ENCODE assay signal across 10 cellular contexts in the genomic region with DNA sequence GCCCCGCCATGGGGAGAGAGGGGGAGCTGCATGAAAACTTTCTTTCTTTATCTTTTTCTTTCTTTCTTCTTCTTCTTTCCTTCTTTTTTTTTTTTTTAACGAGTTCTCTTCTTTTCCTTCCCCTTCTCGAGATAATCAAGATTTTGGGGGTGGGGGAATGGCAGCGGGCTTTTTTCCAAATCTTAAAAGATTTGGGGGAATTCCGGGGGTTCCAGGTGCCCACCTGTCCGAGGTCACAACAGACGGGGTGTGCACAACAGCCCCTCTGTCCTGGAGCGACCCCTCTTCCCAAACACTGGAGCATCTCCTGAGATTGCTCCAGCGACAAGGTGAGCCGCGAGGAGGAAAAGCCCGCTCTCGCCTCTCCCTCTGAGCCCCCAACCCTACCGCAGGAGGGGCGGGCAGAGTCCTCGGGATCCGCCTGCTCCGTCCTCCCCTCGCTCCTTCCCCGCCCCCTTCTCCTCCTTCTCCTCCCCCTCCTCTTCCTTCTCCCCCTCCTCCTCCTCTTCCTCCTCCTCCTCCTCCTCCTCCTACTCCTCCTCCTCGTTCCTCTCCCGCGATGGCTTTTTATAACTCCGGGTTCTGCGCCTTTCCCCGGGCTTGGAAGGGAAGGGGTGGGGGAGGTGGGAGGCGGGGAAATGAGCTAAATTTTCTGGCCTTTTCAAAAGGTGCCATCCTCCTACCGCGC. TPM values are rescaled to one million over a fixed set of nuclear protein-coding genes. Genes with fewer than 3 reads are reported as not detected.
DNase-seq lines count a peak whose midpoint lies in the region; FAIRE-seq and TF ChIP-seq lines count a peak whose summit lies in the region.
"Had no signal": no experiment of that assay in that cellular context is flagged by ENCODE, and none has a peak within 500 bp of the region (broad histone marks: within the 10 kb centered on the region; RNA-seq: fewer than 3 reads in every experiment).

No MANE protein-coding gene starts in this region.

- H3K4me3 ChIP-seq in BE2C (ENCODE audit: low read depth, low read length) = peak overlapping the region; percentile 79
- H3K4me3 ChIP-seq in esophagus muscularis mucosa = peak overlapping the region; percentile 71 to 77 (median 73)
- H3K4me3 ChIP-seq in small intestine (ENCODE audit: low read depth in 1 of 2, low read length in 2 of 2) = peak overlapping the region in 1 of 2 donors; percentile 7

- no peak overlapping the region for H3K27ac Mint-ChIP-seq in osteocyte (ENCODE audit: unreplicated experiment)
- H3K27ac Mint-ChIP-seq: activated naive CD8-positive, alpha-beta T cell treated with anti-CD3 and anti-CD28 coated beads, Interleukin-2, amount 10 ng/mL, durations not matched to agents 7 days and 5 days had no signal

- H3K4me1 ChIP-seq in BE2C (0 out of 2 replicates have a peak, but pooled peaks cover 3% of the 10 kb centered on the region), esophagus muscularis mucosa (peaks cover 12 to 67% (median 64%) of the 10 kb centered on the region in 4 donors), small intestine (ENCODE audit: control insufficient read depth in 2 of 2, insufficient read depth in 1 of 2, low read depth in 1 of 2, low read length in 1 of 2) (peaks cover 0 to 3% of the 10 kb centered on the region in 2 donors)

- no peak for TF ChIP-seq CTCF in BE2C (IDR thresholded peaks at IDR 0.05; ENCODE audit: low read depth, low read length)
- TF ChIP-seq CTCF in esophagus muscularis mucosa (IDR thresholded peaks at IDR 0.05) = no peak
- TF ChIP-seq CTCF in osteocyte (IDR thresholded peaks at IDR 0.05) = no peak

- FAIRE-seq in small intestine (lab: Jason Lieb, UNC) = no peak

- H3K9me3 ChIP-seq in BE2C = no peaks in the 10 kb centered on the region
- H3K9me3 ChIP-seq in esophagus muscularis mucosa = no peaks in the 10 kb centered on the region
- no peaks in the 10 kb centered on the region for H3K9me3 ChIP-seq in small intestine (ENCODE audit: control insufficient read depth, low read depth)

- TF ChIP-seq EP300 in esophagus muscularis mucosa (IDR thresholded peaks at IDR 0.05) = no peak

- peaks cover 19% of the 10 kb centered on the region for H3K36me3 Mint-ChIP-seq in osteocyte (ENCODE audit: unreplicated experiment)
- H3K36me3 Mint-ChIP-seq: activated naive CD8-positive, alpha-beta T cell treated with anti-CD3 and anti-CD28 coated beads, Interleukin-2, amount 10 ng/mL, durations not matched to agents 7 days and 5 days had no signal

- peak overlapping the region; percentile 75 for H3K4me3 Mint-ChIP-seq in osteocyte (ENCODE audit: unreplicated experiment)

- H3K27me3 Mint-ChIP-seq in osteocyte (ENCODE audit: unreplicated experiment) = peaks cover 31% of the 10 kb centered on the region

- H3K27ac ChIP-seq in esophagus muscularis mucosa (replicated peaks in 1 of 4) = peak overlapping the region; percentile 85 to 92 (median 88)
- H3K27ac ChIP-seq in small intestine (ENCODE audit: low read depth in 1 of 2, low read length in 1 of 2) = no peak overlapping the region

- WGBS in esophagus muscularis mucosa = 2% methylated on average over 29 of the region's 29 CpGs
- 5 to 11% (median 6%) methylated on average over 23 to 29 of the region's 29 CpGs for WGBS in small intestine, 3 donors

- no peak for TF ChIP-seq POLR2A in esophagus muscularis mucosa (IDR thresholded peaks at IDR 0.05; ENCODE audit: low read depth)

- intact Hi-C loops in esophagus muscularis mucosa (cut with DNase I) = loop anchor here (5.0 kb wide), 1 partner anchor 36 kb away; no protein-coding TSS in a partner anchor

- no peaks in the 10 kb centered on the region for H3K27me3 ChIP-seq in BE2C
- H3K27me3 ChIP-seq in esophagus muscularis mucosa = peaks cover 0 to 18% (median 0%) of the 10 kb centered on the region in 4 donors
- H3K27me3 ChIP-seq in small intestine (ENCODE audit: control insufficient read depth in 2 of 2, insufficient read depth in 2 of 2, low read length in 2 of 2) = peaks cover 3 to 5% of the 10 kb centered on the region in 2 donors

- H3K4me1 Mint-ChIP-seq in osteocyte (ENCODE audit: unreplicated experiment) = peaks cover 19% of the 10 kb centered on the region

- H3K36me3 ChIP-seq in BE2C (no peaks in the 10 kb centered on the region; the same call in 1 of the 2 replicates), esophagus muscularis mucosa (peaks cover 0 to 9% (median 0%) of the 10 kb centered on the region in 4 donors), small intestine (ENCODE audit: control insufficient read depth in 2 of 2, insufficient read depth in 2 of 2, low read length in 2 of 2) (no peaks in the 10 kb centered on the region)

- no peaks in the 10 kb centered on the region for H3K9me3 Mint-ChIP-seq in osteocyte (ENCODE audit: unreplicated experiment)
- H3K9me3 Mint-ChIP-seq: activated naive CD8-positive, alpha-beta T cell treated with anti-CD3 and anti-CD28 coated beads, Interleukin-2, amount 10 ng/mL, durations not matched to agents 7 days and 5 days had no signal

- DNase-seq in BE2C = no peak
- peak; percentile 57 for DNase-seq in NCI-H2227 (lab: John Stamatoyannopoulos, UW; ENCODE audit: unreplicated experiment)
- DNase-seq in esophagus muscularis mucosa (ENCODE audit: extremely low spot score) = no peak
- no peak for DNase-seq in osteocyte (ENCODE audit: extremely low spot score, unreplicated experiment)
- DNase-seq in CD1c-positive myeloid dendritic cell (ENCODE audit: extremely low spot score) = no peak
- no peak for DNase-seq in islet precursor cell
- no peak for DNase-seq in small intestine
- DNase-seq in D341Med (ENCODE audit: low spot score) = no peak
- DNase-seq: NCI-H2029 treated with DMSO at 0.1 percent for 48 hours had no signal

RNA-seq across cellular contexts. Expression of a gene that starts 0.7 kb away (rescaled TPM):
- polyA plus RNA-seq in BE2C (2012; ENCODE audit: insufficient read depth, insufficient read length, low read depth) = 6.9 TPM
- 10 to 100 TPM; 32.3 to 55.5 (median 51.9) TPM for total RNA-seq in esophagus muscularis mucosa
- 21.3 and 24.6 TPM in 2 replicates for total RNA-seq in osteocyte
- polyA plus RNA-seq in small intestine = 1 to 10 TPM in 1 of 3 donors, not detected in 2; 1.2 TPM

Comparison
In these comparisons a context has a peak if more than half of its experiments do, and no peak if none do; other contexts are left out.
1. H3K27ac ChIP-seq: peak in esophagus muscularis mucosa (4 of 4); none in small intestine (0 of 2).